9 cellular contexts compared by ENCODE assay signal in genomic region chr17:46822388-46822921, GRCh38.
DNase-seq lines count a peak whose midpoint lies in the region; ATAC-seq and TF ChIP-seq lines count a peak whose summit lies in the region.
"Had no signal": no experiment of that assay in that cellular context is flagged by ENCODE, and none has a peak within 500 bp of the region (broad histone marks: within the 10 kb centered on the region; RNA-seq: fewer than 3 reads in every experiment).

No MANE protein-coding gene starts in this region.

- no peak overlapping the region for H3K4me3 ChIP-seq in fibroblast of pulmonary artery (replicated peaks; ENCODE audit: low read depth, low read length)

- TF ChIP-seq CTCF in fibroblast of pulmonary artery (IDR thresholded peaks at IDR 0.05; ENCODE audit: low read length, missing control alignments), result peak; percentile 46

- ATAC-seq in GM18519 (IDR thresholded peaks at IDR 0.05; ENCODE audit: low FRiP score, unreplicated experiment), result no peak

- DNase-seq in activated T-cell treated with anti-CD3 and anti-CD28 coated beads for 24 hours (ENCODE audit: low read depth) (peak; percentile 9), activated T-cell treated with anti-CD3 and anti-CD28 coated beads for 4 hours (no peak), UCSD-AML1 (lab: John Stamatoyannopoulos, UW; ENCODE audit: unreplicated experiment) (peak; percentile 61), fibroblast of pulmonary artery (ENCODE audit: low read depth) (no peak), NCI-H510A treated with DMSO at 0.1 percent for 48 hours (lab: John Stamatoyannopoulos, UW) (no peak), ecto neural progenitor cell (ENCODE audit: low spot score) (no peak)
- DNase-seq in stimulated activated CD8-positive, alpha-beta memory T cell treated with anti-CD3 and anti-CD28 coated beads, Interleukin-4, amount 100 ng/mL, for 48 hours, result peak; percentile 75
- DNase-seq: hippocampal formation had no signal

Comparison
In these comparisons a context has a peak if more than half of its experiments do, and no peak if none do; other contexts are left out.
1. DNase-seq: peak in activated T-cell treated with anti-CD3 and anti-CD28 coated beads for 24 hours (single experiment), UCSD-AML1 (single experiment) and stimulated activated CD8-positive, alpha-beta memory T cell treated with anti-CD3 and anti-CD28 coated beads, Interleukin-4, amount 100 ng/mL, for 48 hours (single experiment); none in activated T-cell treated with anti-CD3 and anti-CD28 coated beads for 4 hours (single experiment), fibroblast of pulmonary artery (single experiment), NCI-H510A treated with DMSO at 0.1 percent for 48 hours (single experiment) and ecto neural progenitor cell (single experiment).